Comparison of ENCODE assay signal across 16 cellular contexts in the genomic region with DNA sequence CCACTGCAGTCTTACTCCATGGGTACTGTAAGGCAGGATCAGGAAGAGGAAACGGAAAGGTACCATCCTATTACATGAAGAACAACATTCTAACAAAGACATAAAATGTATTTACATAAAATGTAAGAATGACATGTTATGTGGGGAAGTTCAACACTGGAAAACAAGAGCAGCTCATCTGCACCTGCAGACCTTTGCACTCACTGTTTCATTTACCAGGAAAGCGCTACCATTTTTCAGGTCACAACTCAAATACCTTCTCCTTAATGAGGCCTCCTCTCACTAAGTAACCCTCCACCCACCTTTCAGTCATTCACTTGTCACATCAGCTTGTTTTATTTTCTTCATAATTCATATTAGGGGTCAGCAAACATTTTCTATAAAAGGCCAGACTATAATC. TPM values are rescaled to one million over a fixed set of nuclear protein-coding genes. Genes with fewer than 3 reads are reported as not detected.
DNase-seq lines count a peak whose midpoint lies in the region; ATAC-seq and TF ChIP-seq lines count a peak whose summit lies in the region.
"Had no signal": no experiment of that assay in that cellular context is flagged by ENCODE, and none has a peak within 500 bp of the region (broad histone marks: within the 10 kb centered on the region; RNA-seq: fewer than 3 reads in every experiment).

No MANE protein-coding gene starts in this region.

- ATAC-seq in left ventricle myocardium superior = no peak
- ATAC-seq: foreskin keratinocyte; stimulated activated naive CD8-positive, alpha-beta T cell treated with anti-CD3 and anti-CD28 coated beads, Interleukin-15, Interleukin-2, amounts not matched to agents 100 U/mL and 50 U/mL, for 24 hours had no signal

- H3K4me1 ChIP-seq in left ventricle myocardium inferior (peaks cover 61% of the 10 kb centered on the region), mucosa of rectum (ENCODE audit: control insufficient read depth in 2 of 2, insufficient read depth in 2 of 2, low read length in 2 of 2) (peaks cover 19 to 28% of the 10 kb centered on the region in 2 donors)

- intact Hi-C loops in left ventricle myocardium inferior (cut with micrococcal nuclease) (no loop called here), left ventricle myocardium superior (cut with micrococcal nuclease) (no loop called here)

- no peak for TF ChIP-seq CTCF in left ventricle myocardium inferior (IDR thresholded peaks at IDR 0.05; ENCODE audit: borderline replicate concordance)
- TF ChIP-seq CTCF in VCaP (conservative IDR thresholded peaks at IDR 0.05) = no peak

- H3K36me3 ChIP-seq in left ventricle myocardium inferior (no peaks in the 10 kb centered on the region), mucosa of rectum (ENCODE audit: control insufficient read depth in 2 of 2, insufficient read depth in 2 of 2, low read length in 2 of 2) (no peaks in the 10 kb centered on the region), H7 (replicated peaks; ENCODE audit: control insufficient read depth, insufficient read depth, low read length) (0 out of 2 replicates have a peak, but pooled peaks cover 1% of the 10 kb centered on the region)
- H3K36me3 ChIP-seq: pancreas, Peyer's patch had no signal

- DNase-seq in left ventricle myocardium inferior = no peak
- DNase-seq in left ventricle myocardium superior = no peak
- DNase-seq in iPS-NIHi7 (ENCODE audit: extremely low spot score) = no peak
- DNase-seq in H7 = no peak
- no peak for DNase-seq in AML-193 (lab: John Stamatoyannopoulos, UW)
- DNase-seq in SIG-M5 (lab: John Stamatoyannopoulos, UW) = no peak
- DNase-seq: anterior cingulate cortex; BE2C; foreskin keratinocyte; kidney; Peyer's patch; stimulated activated CD4-positive, alpha-beta T cell treated with anti-CD3 and anti-CD28 coated beads, Interleukin-4, amount 100 ng/mL, for 24 hours; stimulated activated naive CD8-positive, alpha-beta T cell treated with anti-CD3 and anti-CD28 coated beads, Interleukin-15, Interleukin-2, amounts not matched to agents 100 U/mL and 50 U/mL, for 24 hours had no signal

- H3K4me3 ChIP-seq in left ventricle myocardium inferior (no peak overlapping the region), mucosa of rectum (ENCODE audit: low read length in 2 of 2) (peak overlapping the region in 1 of 2 donors; percentile 34), H7 (ENCODE audit: insufficient read depth, low read depth, low read length) (no peak overlapping the region)
- H3K4me3 ChIP-seq: pancreas, Peyer's patch had no signal

- H3K9me3 ChIP-seq in left ventricle myocardium inferior (replicated peaks) (no peaks in the 10 kb centered on the region), mucosa of rectum (ENCODE audit: control insufficient read depth in 2 of 2, low read length in 2 of 2) (no peaks in the 10 kb centered on the region)
- H3K9me3 ChIP-seq: BE2C, pancreas, Peyer's patch had no signal

- H3K27ac ChIP-seq in left ventricle myocardium inferior (replicated peaks) = peak overlapping the region; percentile 42
- H3K27ac ChIP-seq in VCaP = peak overlapping the region; percentile 96
- H3K27ac ChIP-seq in mucosa of rectum (ENCODE audit: low read depth in 2 of 2, low read length in 2 of 2) = peak overlapping the region; percentile 4 to 49
- H3K27ac ChIP-seq: foreskin keratinocyte had no signal

- H3K27me3 ChIP-seq in left ventricle myocardium inferior (ENCODE audit: low read depth) (no peaks in the 10 kb centered on the region), mucosa of rectum (ENCODE audit: control insufficient read depth in 2 of 2, insufficient read depth in 2 of 2, low read length in 2 of 2) (no peaks in the 10 kb centered on the region), H7 (ENCODE audit: control insufficient read depth, insufficient read depth, low read length) (no peaks in the 10 kb centered on the region)
- H3K27me3 ChIP-seq: BE2C, foreskin keratinocyte, pancreas, Peyer's patch had no signal

- H3K9ac ChIP-seq in mucosa of rectum (ENCODE audit: low read depth in 1 of 2, low read length in 2 of 2) = no peak overlapping the region

RNA-seq across cellular contexts. Expression of a gene that starts 2.6 kb away (rescaled TPM):
- total RNA-seq in left ventricle myocardium inferior = 28.3 TPM
- 28.4 TPM for total RNA-seq in left ventricle myocardium superior
- 24.5 and 29.9 TPM in 2 replicates for total RNA-seq in H7 (2014; rRNA removed; shearing (Covaris generic))

Comparison
In these comparisons a context has a peak if more than half of its experiments do, and no peak if none do; other contexts are left out.
1. H3K27ac ChIP-seq: peak in every context shown above with its lines; median percentile 96 in VCaP; 42 in left ventricle myocardium inferior; 26 in mucosa of rectum.